ENCODE assay signal across 8 cellular contexts in the genomic region with DNA sequence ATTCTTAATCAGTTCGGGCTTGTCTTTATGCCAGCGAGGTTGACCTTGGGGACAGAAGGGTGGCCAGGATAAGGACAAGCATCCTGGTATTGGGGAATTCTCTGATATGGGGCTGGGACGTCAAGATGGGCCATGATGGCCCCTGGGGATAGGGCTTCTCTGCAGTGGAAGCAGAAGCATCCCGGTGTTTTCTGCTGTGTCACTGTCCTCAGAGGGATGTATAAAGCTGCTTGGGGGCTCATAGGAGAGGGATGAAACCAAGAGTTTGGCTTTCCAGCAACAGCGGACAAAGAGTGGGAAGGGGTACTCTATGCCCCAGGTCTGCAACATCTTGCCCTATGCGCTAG. TPM values are rescaled to one million over a fixed set of nuclear protein-coding genes. Genes with fewer than 3 reads are reported as not detected.
DNase-seq lines count a peak whose midpoint lies in the region; ATAC-seq and TF ChIP-seq lines count a peak whose summit lies in the region.

No MANE protein-coding gene starts in this region.

- no peaks in the 10 kb centered on the region for H3K9me3 ChIP-seq in lung (ENCODE audit: control insufficient read depth in 2 of 2, insufficient read depth in 1 of 2, low read length in 1 of 2)

- H3K4me3 ChIP-seq in lung: no peak overlapping the region

- WGBS in lung, 2 donors: 64 to 65% methylated on average over 6 of the region's 6 CpGs

- H3K4me1 Mint-ChIP-seq in activated T-cell treated with anti-CD3 and anti-CD28 coated beads, Interleukin-2, amount 50 U/mL, for 72 hours (ENCODE audit: low read depth): peaks cover 43% of the 10 kb centered on the region
- H3K4me1 Mint-ChIP-seq in activated naive CD8-positive, alpha-beta T cell (ENCODE audit: low read depth): peaks cover 35% of the 10 kb centered on the region

- no peaks in the 10 kb centered on the region for H3K36me3 ChIP-seq in lung (ENCODE audit: control insufficient read depth in 2 of 2, insufficient read depth in 2 of 2, low read length in 2 of 2)

- TF ChIP-seq CTCF in lung (IDR thresholded peaks at IDR 0.05; ENCODE audit: control extremely low read depth, extremely low read depth): no peak

- H3K4me1 ChIP-seq in lung (ENCODE audit: control insufficient read depth in 2 of 2, insufficient read depth in 2 of 2, low read length in 2 of 2): no peaks in the 10 kb centered on the region

- no peak for DNase-seq in activated T-cell treated with anti-CD3 and anti-CD28 coated beads, Interleukin-2, amount 50 U/mL, for 72 hours
- DNase-seq in activated T-cell treated with anti-CD3 and anti-CD28 coated beads for 4 hours: no peak
- DNase-seq in lung (ENCODE audit: low spot score): no peak
- DNase-seq in putamen (ENCODE audit: low spot score): no peak
- DNase-seq in LoVo (ENCODE audit: low spot score): no peak
- no peak for DNase-seq in activated naive CD4-positive, alpha-beta T cell (lab: John Stamatoyannopoulos, UW)

- no peak for ATAC-seq in activated T-cell treated with anti-CD3 and anti-CD28 coated beads, Interleukin-2, amount 50 U/mL, for 72 hours (replicated peaks in 1 of 2)
- no peak for ATAC-seq in lung (ENCODE audit: insufficient read depth, low FRiP score)

- H3K36me3 Mint-ChIP-seq in activated T-cell treated with anti-CD3 and anti-CD28 coated beads, Interleukin-2, amount 50 U/mL, for 72 hours (ENCODE audit: insufficient read depth in 2 of 2): peaks cover 0 to 5% of the 10 kb centered on the region in 2 donors
- no peaks in the 10 kb centered on the region for H3K36me3 Mint-ChIP-seq in activated naive CD8-positive, alpha-beta T cell

- H3K27ac ChIP-seq in lung (ENCODE audit: low read depth in 1 of 2, low read length in 1 of 2): peak overlapping the region; percentile 94 to 96
- H3K27ac ChIP-seq in temporal lobe (ENCODE audit: low read depth, low read length): peak overlapping the region; percentile 82

- no peak overlapping the region for H3K27ac Mint-ChIP-seq in activated T-cell treated with anti-CD3 and anti-CD28 coated beads, Interleukin-2, amount 50 U/mL, for 72 hours
- no peak overlapping the region for H3K27ac Mint-ChIP-seq in activated naive CD8-positive, alpha-beta T cell

- no peaks in the 10 kb centered on the region for H3K27me3 ChIP-seq in lung (ENCODE audit: control insufficient read depth, insufficient read depth)

- no peaks in the 10 kb centered on the region for H3K9me3 Mint-ChIP-seq in activated T-cell treated with anti-CD3 and anti-CD28 coated beads, Interleukin-2, amount 50 U/mL, for 72 hours
- no peaks in the 10 kb centered on the region for H3K9me3 Mint-ChIP-seq in activated naive CD8-positive, alpha-beta T cell (ENCODE audit: low read depth)

- H3K27me3 Mint-ChIP-seq in activated T-cell treated with anti-CD3 and anti-CD28 coated beads, Interleukin-2, amount 50 U/mL, for 72 hours (ENCODE audit: low read depth): no peaks in the 10 kb centered on the region
- H3K27me3 Mint-ChIP-seq in activated naive CD8-positive, alpha-beta T cell: no peaks in the 10 kb centered on the region

- H3K4me3 Mint-ChIP-seq in activated T-cell treated with anti-CD3 and anti-CD28 coated beads, Interleukin-2, amount 50 U/mL, for 72 hours: peak overlapping the region; percentile 76 to 83
- H3K4me3 Mint-ChIP-seq in activated naive CD8-positive, alpha-beta T cell: peak overlapping the region; percentile 80

RNA-seq across cellular contexts. Expression of a gene that starts 1.4 kb away (rescaled TPM):
- 1 to 10 TPM; 3.3 to 8.1 TPM for total RNA-seq in activated T-cell treated with anti-CD3 and anti-CD28 coated beads, Interleukin-2, amount 50 U/mL, for 72 hours
- total RNA-seq in lung: 100 to 1,000 TPM; 220 to 226 TPM
- polyA plus RNA-seq in lung: 100 to 1,000 TPM; 105 to 114 TPM
- 149 TPM for total RNA-seq in temporal lobe

Comparison
In these comparisons a context has a peak if more than half of its experiments do, and no peak if none do; other contexts are left out.
1. RNA of a gene that starts 1.4 kb away (total RNA-seq): 220 to 226 TPM in lung and 149 TPM in temporal lobe (single experiment); 3.3 to 8.1 TPM in activated T-cell treated with anti-CD3 and anti-CD28 coated beads, Interleukin-2, amount 50 U/mL, for 72 hours; every median in the first group is over 10 times any median in the second.